25 cellular contexts compared by ENCODE assay signal in genomic region chr17:74803971-74804370, GRCh38. TPM values are rescaled to one million over a fixed set of nuclear protein-coding genes. Genes with fewer than 3 reads are reported as not detected.
"Had no signal": no experiment of that assay in that cellular context is flagged by ENCODE, and none has a peak within 500 bp of the region (broad histone marks: within the 10 kb centered on the region; RNA-seq: fewer than 3 reads in every experiment).

No MANE protein-coding gene starts in this region.

- ATAC-seq: activated CD4-positive, alpha-beta T cell treated with anti-CD3 and anti-CD28 coated beads for 36 hours; activated naive CD4-positive, alpha-beta T cell treated with anti-CD3 and anti-CD28 coated beads, Interleukin-2, amount 50 U/mL, for 72 hours; activated T-cell treated with anti-CD3 and anti-CD28 coated beads, Interleukin-2, amount 50 U/mL, for 72 hours; body of pancreas; effector memory CD8-positive, alpha-beta T cell; gastrocnemius medialis; left ventricle myocardium superior; mucosa of descending colon; right lobe of liver; stimulated activated naive CD8-positive, alpha-beta T cell treated with anti-CD3 and anti-CD28 coated beads, Interleukin-15, Interleukin-2, amounts not matched to agents 100 U/mL and 50 U/mL, for 24 hours had no signal

- H3K27me3 Mint-ChIP-seq: activated B cell treated with CpG ODN at 0.5 μM for 24 hours; activated CD4-positive, alpha-beta T cell treated with anti-CD3 and anti-CD28 coated beads for 36 hours; effector memory CD8-positive, alpha-beta T cell had no signal

- DNase-seq: activated B cell treated with CpG ODN at 0.5 μM for 24 hours; activated CD4-positive, alpha-beta T cell treated with anti-CD3 and anti-CD28 coated beads for 36 hours; activated CD4-positive, alpha-beta T cell treated with anti-CD3 and anti-CD28 coated beads, Interleukin-2, amount 50 U/mL, for 4 hours; activated naive CD4-positive, alpha-beta T cell; activated T-cell treated with anti-CD3 and anti-CD28 coated beads for 4 hours; activated T-cell treated with anti-CD3 and anti-CD28 coated beads, Interleukin-2, amount 50 U/mL, for 72 hours; anterior cingulate cortex; body of pancreas; cortex of kidney; effector memory CD8-positive, alpha-beta T cell; erythroblast; gastrocnemius medialis; glutamatergic neuron; islet precursor cell; mucosa of descending colon; posterior cingulate gyrus; right lobe of liver; stimulated activated CD4-positive, alpha-beta T cell treated with anti-CD3 and anti-CD28 coated beads, Interleukin-12 subunit alpha, Interleukin-12 subunit beta, amount 100 ng/mL, for 4 hours; stimulated activated CD4-positive, alpha-beta T cell treated with anti-CD3 and anti-CD28 coated beads, Interleukin-4, amount 100 ng/mL, for 1 hour; stimulated activated naive CD8-positive, alpha-beta T cell treated with anti-CD3 and anti-CD28 coated beads, Interleukin-15, Interleukin-2, amounts not matched to agents 100 U/mL and 50 U/mL, for 24 hours; testis; transverse colon had no signal

- H3K36me3 Mint-ChIP-seq: activated naive CD4-positive, alpha-beta T cell treated with anti-CD3 and anti-CD28 coated beads, Interleukin-2, amount 50 U/mL, for 72 hours had no signal

- H3K4me3 Mint-ChIP-seq: activated B cell treated with CpG ODN at 0.5 μM for 24 hours; activated CD4-positive, alpha-beta T cell treated with anti-CD3 and anti-CD28 coated beads for 36 hours; activated T-cell treated with anti-CD3 and anti-CD28 coated beads, Interleukin-2, amount 50 U/mL, for 72 hours; effector memory CD8-positive, alpha-beta T cell; nephron had no signal

- H3K9me3 Mint-ChIP-seq: activated B cell treated with CpG ODN at 0.5 μM for 24 hours; activated naive CD4-positive, alpha-beta T cell treated with anti-CD3 and anti-CD28 coated beads, Interleukin-2, amount 50 U/mL, for 72 hours; activated T-cell treated with anti-CD3 and anti-CD28 coated beads, Interleukin-2, amount 50 U/mL, for 72 hours; effector memory CD8-positive, alpha-beta T cell; nephron had no signal

- H3K4me1 Mint-ChIP-seq: activated B cell treated with CpG ODN at 0.5 μM for 24 hours; activated CD4-positive, alpha-beta T cell treated with anti-CD3 and anti-CD28 coated beads for 36 hours had no signal

- H3K27ac Mint-ChIP-seq: activated B cell treated with CpG ODN at 0.5 μM for 24 hours; activated CD4-positive, alpha-beta T cell treated with anti-CD3 and anti-CD28 coated beads for 36 hours; activated naive CD4-positive, alpha-beta T cell treated with anti-CD3 and anti-CD28 coated beads, Interleukin-2, amount 50 U/mL, for 72 hours; activated T-cell treated with anti-CD3 and anti-CD28 coated beads, Interleukin-2, amount 50 U/mL, for 72 hours; effector memory CD8-positive, alpha-beta T cell; nephron had no signal

RNA-seq across cellular contexts. Expression of gene GRIN2C, which starts 55.7 kb away (rescaled TPM):
- total RNA-seq: activated B cell treated with CpG ODN at 0.5 μM for 24 hours; activated CD4-positive, alpha-beta T cell treated with anti-CD3 and anti-CD28 coated beads for 36 hours; body of pancreas had no signal
